7 cellular contexts compared by ENCODE assay signal in the genomic region with DNA sequence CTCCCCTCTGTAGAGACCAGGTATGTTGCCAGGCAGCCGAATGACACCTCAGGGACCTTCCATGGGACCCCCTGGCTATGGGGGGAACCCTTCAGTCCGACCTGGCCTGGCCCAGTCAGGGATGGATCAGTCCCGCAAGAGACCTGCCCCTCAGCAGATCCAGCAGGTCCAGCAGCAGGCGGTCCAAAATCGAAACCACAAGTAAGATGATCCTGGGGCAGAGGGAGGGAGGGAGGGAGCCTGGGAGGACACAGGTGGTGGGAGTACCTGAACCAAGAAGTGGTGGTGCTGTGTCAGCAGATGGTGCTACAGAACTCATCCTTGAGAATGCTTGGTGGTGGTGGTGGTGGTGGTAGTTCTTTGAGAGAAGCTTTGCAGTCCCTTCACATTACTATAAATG. TPM values are rescaled to one million over a fixed set of nuclear protein-coding genes. Genes with fewer than 3 reads are reported as not detected.
DNase-seq lines count a peak whose midpoint lies in the region; ATAC-seq, FAIRE-seq and TF ChIP-seq lines count a peak whose summit lies in the region.

No MANE protein-coding gene starts in this region.

- H3K4me1 ChIP-seq in right cardiac atrium (ENCODE audit: control insufficient read depth, insufficient read depth, low read length), result no peaks in the 10 kb centered on the region

- ATAC-seq in activated B cell treated with CpG ODN at 0.5 μM for 24 hours (ENCODE audit: low read depth), result no peak
- no peak for ATAC-seq in right cardiac atrium
- ATAC-seq in stimulated activated effector memory CD8-positive, alpha-beta T cell treated with anti-CD3 and anti-CD28 coated beads, Interleukin-12 subunit alpha, Interleukin-12 subunit beta, amount 100 ng/mL, for 72 hours, result no peak
- no peak for ATAC-seq in HG03439 (IDR thresholded peaks at IDR 0.05; ENCODE audit: unreplicated experiment)

- TF ChIP-seq POLR2A in GM12892 (IDR thresholded peaks at IDR 0.05; ENCODE audit: low read depth, low read length), result no peak

- CTCF ChIA-PET in activated B cell treated with CpG ODN at 0.5 μM for 24 hours (lab: Charles Lee), result interaction anchor here (2.5 to 2.7 kb wide), 2 partner anchors 25 to 81 kb away, joined by 12 to 48 read pairs; a partner anchor contains a TSS

- H3K27ac Mint-ChIP-seq in activated B cell treated with CpG ODN at 0.5 μM for 24 hours, result peak overlapping the region; percentile 93
- H3K27ac Mint-ChIP-seq in stimulated activated effector memory CD8-positive, alpha-beta T cell treated with anti-CD3 and anti-CD28 coated beads, Interleukin-12 subunit alpha, Interleukin-12 subunit beta, amount 100 ng/mL, for 72 hours, result no peak overlapping the region

- DNase-seq in HFF-Myc (ENCODE audit: extremely low read depth, low read depth), result no peak
- no peak for DNase-seq in activated B cell treated with CpG ODN at 0.5 μM for 24 hours
- no peak for DNase-seq in right cardiac atrium
- DNase-seq in stimulated activated effector memory CD8-positive, alpha-beta T cell treated with anti-CD3 and anti-CD28 coated beads, Interleukin-12 subunit alpha, Interleukin-12 subunit beta, amount 100 ng/mL, for 72 hours (ENCODE audit: low spot score in 2 of 2), result no peak
- no peak for DNase-seq in GM12892 (ENCODE audit: insufficient read length)
- no peak for DNase-seq in NCI-H146 (lab: John Stamatoyannopoulos, UW)

- H3K9me3 ChIP-seq in right cardiac atrium (ENCODE audit: control insufficient read depth, low read length), result no peaks in the 10 kb centered on the region

- TF ChIP-seq CTCF in HFF-Myc (IDR thresholded peaks at IDR 0.05; ENCODE audit: low read depth, low read length, missing control alignments), result no peak
- TF ChIP-seq CTCF in activated B cell treated with CpG ODN at 0.5 μM for 24 hours (IDR thresholded peaks at IDR 0.05), result no peak

- no peaks in the 10 kb centered on the region for H3K27me3 ChIP-seq in right cardiac atrium (ENCODE audit: control insufficient read depth, insufficient read depth)

- peaks cover 35% of the 10 kb centered on the region for H3K4me1 Mint-ChIP-seq in activated B cell treated with CpG ODN at 0.5 μM for 24 hours
- H3K4me1 Mint-ChIP-seq in stimulated activated effector memory CD8-positive, alpha-beta T cell treated with anti-CD3 and anti-CD28 coated beads, Interleukin-12 subunit alpha, Interleukin-12 subunit beta, amount 100 ng/mL, for 72 hours, result peaks cover 41% of the 10 kb centered on the region

- H3K27me3 Mint-ChIP-seq in activated B cell treated with CpG ODN at 0.5 μM for 24 hours, result no peaks in the 10 kb centered on the region

- H3K36me3 Mint-ChIP-seq in activated B cell treated with CpG ODN at 0.5 μM for 24 hours (ENCODE audit: low read depth), result peaks cover 47% of the 10 kb centered on the region
- peaks cover 47% of the 10 kb centered on the region for H3K36me3 Mint-ChIP-seq in stimulated activated effector memory CD8-positive, alpha-beta T cell treated with anti-CD3 and anti-CD28 coated beads, Interleukin-12 subunit alpha, Interleukin-12 subunit beta, amount 100 ng/mL, for 72 hours

- WGBS in right cardiac atrium, result 78% methylated on average over 5 of the region's 5 CpGs

- H3K9me3 Mint-ChIP-seq in activated B cell treated with CpG ODN at 0.5 μM for 24 hours, result no peaks in the 10 kb centered on the region
- no peaks in the 10 kb centered on the region for H3K9me3 Mint-ChIP-seq in stimulated activated effector memory CD8-positive, alpha-beta T cell treated with anti-CD3 and anti-CD28 coated beads, Interleukin-12 subunit alpha, Interleukin-12 subunit beta, amount 100 ng/mL, for 72 hours

- no peak for FAIRE-seq in GM12892 (lab: Jason Lieb, UNC)

- H3K4me3 Mint-ChIP-seq in activated B cell treated with CpG ODN at 0.5 μM for 24 hours, result peak overlapping the region; percentile 94
- H3K4me3 Mint-ChIP-seq in stimulated activated effector memory CD8-positive, alpha-beta T cell treated with anti-CD3 and anti-CD28 coated beads, Interleukin-12 subunit alpha, Interleukin-12 subunit beta, amount 100 ng/mL, for 72 hours, result peak overlapping the region; percentile 86

- H3K4me3 ChIP-seq in HFF-Myc (replicated peaks; ENCODE audit: low read depth, low read length) (peak overlapping the region; percentile 66), right cardiac atrium (ENCODE audit: low read length) (peak overlapping the region; percentile 100)

- intact Hi-C loops in activated B cell treated with CpG ODN at 0.5 μM for 24 hours (cut with micrococcal nuclease), result loop anchor here (5.0 kb wide), 1 partner anchor 41 kb away; no protein-coding TSS in a partner anchor
- intact Hi-C loops in right cardiac atrium (cut with DNase I), result loop anchor here in 2 of 4 donors (5.0 to 10.0 kb wide), 2 partner anchors 89 to 91 kb away; no protein-coding TSS in a partner anchor

- POLR2A ChIA-PET in activated B cell treated with CpG ODN at 0.5 μM for 24 hours (lab: Charles Lee), result interaction anchor here (0.6 to 8.5 kb wide), 7 partner anchors 14 to 434 kb away, joined by 3 to 262 read pairs (median 7); a partner anchor contains a TSS

- H3K27ac ChIP-seq in right cardiac atrium (ENCODE audit: low read length), result peak overlapping the region; percentile 88

RNA-seq across cellular contexts. Expression of a gene that starts 1.0 kb away (rescaled TPM):
- 101 and 108 TPM in 2 replicates for total RNA-seq in activated B cell treated with CpG ODN at 0.5 μM for 24 hours
- total RNA-seq in right cardiac atrium, result 10 to 100 TPM; 15.8 to 24.5 (median 19.7) TPM
- polyA plus RNA-seq in right cardiac atrium, result 11.6 TPM
- polyA plus RNA-seq in GM12892 (2012; ENCODE audit: missing spikeins), result 43.4 TPM

RNA-seq across cellular contexts. Expression of a gene that starts 17.7 kb away (rescaled TPM):
- 0.46 and 0.60 TPM in 2 replicates for total RNA-seq in activated B cell treated with CpG ODN at 0.5 μM for 24 hours
- total RNA-seq in right cardiac atrium, result 10 to 100 TPM in 2 of 4 donors, 1 to 10 TPM in 2; 4.1 to 18.4 (median 9.6) TPM
- polyA plus RNA-seq in right cardiac atrium, result 24.6 TPM
- 1.1 TPM for polyA plus RNA-seq in GM12892 (2012; ENCODE audit: missing spikeins)

RNA-seq across cellular contexts. Expression of a gene that starts 25.9 kb away (rescaled TPM):
- total RNA-seq in activated B cell treated with CpG ODN at 0.5 μM for 24 hours, result 40.8 and 42.4 TPM in 2 replicates
- total RNA-seq in right cardiac atrium, result 100 to 1,000 TPM; 141 to 203 (median 167) TPM
- polyA plus RNA-seq in right cardiac atrium, result 258 TPM
- polyA plus RNA-seq in GM12892 (2012; ENCODE audit: missing spikeins), result 83.6 TPM

RNA-seq across cellular contexts. Expression of a gene that starts 28.8 kb away (rescaled TPM):
- total RNA-seq in activated B cell treated with CpG ODN at 0.5 μM for 24 hours (not detected in 2 replicates), right cardiac atrium (1 to 10 TPM; 1.3 to 4.5 (median 3.2) TPM)
- 2.0 TPM for polyA plus RNA-seq in right cardiac atrium
- polyA plus RNA-seq in GM12892 (2012; ENCODE audit: missing spikeins), result 0.51 TPM
